In genomic region chr5:159451197-159452052, GRCh38 we compare ENCODE assay signal across 10 cellular contexts.
DNase-seq lines count a peak whose midpoint lies in the region; ATAC-seq, FAIRE-seq and TF ChIP-seq lines count a peak whose summit lies in the region.
"Had no signal": no experiment of that assay in that cellular context is flagged by ENCODE, and none has a peak within 500 bp of the region (broad histone marks: within the 10 kb centered on the region; RNA-seq: fewer than 3 reads in every experiment).

No MANE protein-coding gene starts in this region.

- H3K4me1 Mint-ChIP-seq in activated T-cell treated with anti-CD3 and anti-CD28 coated beads, Interleukin-2, amount 50 U/mL, for 24 hours (ENCODE audit: low read depth) = peaks cover 29% of the 10 kb centered on the region

- no peak for TF ChIP-seq POLR2A in GM12892 (IDR thresholded peaks at IDR 0.05; ENCODE audit: low read depth, low read length)

- DNase-seq in GM12892 (ENCODE audit: insufficient read length) (no peak), adipocyte (ENCODE audit: low read depth) (peak; percentile 95), heart right ventricle (peak in 1 of 2 donors; percentile 71), smooth muscle cell (lab: John Stamatoyannopoulos, UW; ENCODE audit: unreplicated experiment) (no peak), NCI-H82 (lab: John Stamatoyannopoulos, UW) (no peak)
- no peak for DNase-seq in activated T-cell treated with anti-CD3 and anti-CD28 coated beads, Interleukin-2, amount 50 U/mL, for 24 hours
- DNase-seq: stimulated activated CD4-positive, alpha-beta T cell treated with anti-CD3 and anti-CD28 coated beads, Interleukin-12 subunit alpha, Interleukin-12 subunit beta, amount 100 ng/mL, for 4 hours had no signal

- intact Hi-C loops in heart right ventricle (cut with DNase I) = loop anchor here in 7 of 10 donors (1.0 to 5.0 kb wide), 4 partner anchors 56 to 466 kb away; partner anchors contain the start of gene ADRA1B (in 1 of the 7)

- H3K9ac ChIP-seq in adipocyte (ENCODE audit: low read length) = peak overlapping the region; percentile 66
- H3K9ac ChIP-seq in smooth muscle cell (ENCODE audit: low read depth) = no peak overlapping the region

- H3F3A ChIP-seq in smooth muscle cell (ENCODE audit: low read depth) = no peaks in the 10 kb centered on the region

- H3K9me3 ChIP-seq in adipocyte (ENCODE audit: control insufficient read depth, low read length) (no peaks in the 10 kb centered on the region), heart right ventricle (no peaks in the 10 kb centered on the region), smooth muscle cell (replicated peaks; ENCODE audit: low read depth) (no peaks in the 10 kb centered on the region)

- no peak overlapping the region for H3K27ac Mint-ChIP-seq in activated T-cell treated with anti-CD3 and anti-CD28 coated beads, Interleukin-2, amount 50 U/mL, for 24 hours

- peak; percentile 38 for FAIRE-seq in GM12892 (lab: Jason Lieb, UNC)
- FAIRE-seq: GM12878 had no signal

- peaks cover 33% of the 10 kb centered on the region for H3K27me3 Mint-ChIP-seq in activated T-cell treated with anti-CD3 and anti-CD28 coated beads, Interleukin-2, amount 50 U/mL, for 24 hours

- no peak overlapping the region for H3K4me2 ChIP-seq in smooth muscle cell

- no peaks in the 10 kb centered on the region for H3K9me3 Mint-ChIP-seq in activated T-cell treated with anti-CD3 and anti-CD28 coated beads, Interleukin-2, amount 50 U/mL, for 24 hours

- no peak overlapping the region for H3K4me3 Mint-ChIP-seq in activated T-cell treated with anti-CD3 and anti-CD28 coated beads, Interleukin-2, amount 50 U/mL, for 24 hours

- H3K27ac ChIP-seq in heart right ventricle (peak overlapping the region; percentile 42 to 89 (median 73)), smooth muscle cell (ENCODE audit: low read depth) (peak overlapping the region; percentile 17)

- H4K20me1 ChIP-seq in smooth muscle cell (ENCODE audit: low read depth) = no peaks in the 10 kb centered on the region

- 52% methylated on average over 13 of the region's 13 CpGs for WGBS in heart right ventricle, 2 donors
- 67% methylated on average over 13 of the region's 13 CpGs for WGBS in smooth muscle cell (ENCODE audit: low lambda C conversion rate)

- H2AFZ ChIP-seq in smooth muscle cell (ENCODE audit: low read depth) = no peak overlapping the region

- H3K4me3 ChIP-seq in adipocyte (ENCODE audit: low read length) = peak overlapping the region; percentile 14
- H3K4me3 ChIP-seq in heart right ventricle = no peak overlapping the region
- H3K4me3 ChIP-seq in smooth muscle cell = no peak overlapping the region
- H3K4me3 ChIP-seq: GM12878 had no signal

- ATAC-seq in heart right ventricle (peak; percentile 90 to 97 (median 95)), HG02642 (IDR thresholded peaks at IDR 0.05; ENCODE audit: poor library complexity, unreplicated experiment) (no peak), HG02623 (IDR thresholded peaks at IDR 0.05; ENCODE audit: unreplicated experiment) (no peak)
- ATAC-seq: GM12878 had no signal

- no peaks in the 10 kb centered on the region for H3K36me3 ChIP-seq in adipocyte (ENCODE audit: control insufficient read depth, insufficient read depth, low read length, severe bottlenecking)
- H3K36me3 ChIP-seq in heart right ventricle = no peaks in the 10 kb centered on the region
- H3K36me3 ChIP-seq in smooth muscle cell (ENCODE audit: low read depth) = no peaks in the 10 kb centered on the region

- H3K79me2 ChIP-seq in smooth muscle cell (ENCODE audit: low read depth) = no peaks in the 10 kb centered on the region

- H3K36me3 Mint-ChIP-seq in activated T-cell treated with anti-CD3 and anti-CD28 coated beads, Interleukin-2, amount 50 U/mL, for 24 hours (ENCODE audit: low read depth) = no peaks in the 10 kb centered on the region

- peaks cover 12% of the 10 kb centered on the region for H3K27me3 ChIP-seq in adipocyte (replicated peaks; ENCODE audit: control insufficient read depth, insufficient read depth, low read length)
- peaks cover 0 to 6% (median 0%) of the 10 kb centered on the region in 7 donors for H3K27me3 ChIP-seq in heart right ventricle
- H3K27me3 ChIP-seq in smooth muscle cell (ENCODE audit: low read depth) = no peaks in the 10 kb centered on the region

- peaks cover 14% of the 10 kb centered on the region for H3K4me1 ChIP-seq in adipocyte (ENCODE audit: control insufficient read depth, insufficient read depth, low read length)
- peaks cover 0 to 22% (median 14%) of the 10 kb centered on the region in 9 donors for H3K4me1 ChIP-seq in heart right ventricle
- H3K4me1 ChIP-seq in smooth muscle cell (ENCODE audit: low read depth) = no peaks in the 10 kb centered on the region

- TF ChIP-seq CTCF in heart right ventricle (IDR thresholded peaks at IDR 0.05) (no peak), smooth muscle cell (IDR thresholded peaks at IDR 0.05; ENCODE audit: borderline replicate concordance, insufficient read depth, poor library complexity, severe bottlenecking) (no peak)

Comparison
In these comparisons a context has a peak if more than half of its experiments do, and no peak if none do; other contexts are left out.
1. ATAC-seq: peak in heart right ventricle (8 of 8); none in HG02642 (single experiment) and HG02623 (single experiment).